ENCODE assay signal across 11 cellular contexts in genomic region chr1:219773775-219774174, GRCh38.
A peak's percentile ranks its signal among the peaks of the same experiment; 100 is the strongest.
DNase-seq lines count a peak whose midpoint lies in the region; ATAC-seq and TF ChIP-seq lines count a peak whose summit lies in the region.
"Had no signal": no experiment of that assay in that cellular context is flagged by ENCODE, and none has a peak within 500 bp of the region (broad histone marks: within the 10 kb centered on the region; RNA-seq: fewer than 3 reads in every experiment).

No MANE protein-coding gene starts in this region.

- no TSS peak for BruUV-seq in A673 (replicated peaks; lab: Mats Ljungman, UMichigan)

- H3K27ac ChIP-seq in ACC112 (ENCODE audit: low read depth, low read length) (no peak overlapping the region), A673 (ENCODE audit: low read depth, low read length, poor library complexity, severe bottlenecking) (no peak overlapping the region)
- H3K27ac ChIP-seq: neutrophil, thoracic aorta had no signal

- CTCF ChIA-PET in A673 (lab: Charles Lee) = no interaction called here

- no peak for TF ChIP-seq CTCF in A673 (conservative IDR thresholded peaks at IDR 0.05; ENCODE audit: low read depth, low read length)

- DNase-seq in activated CD4-positive, CD25-positive, alpha-beta regulatory T cell (lab: John Stamatoyannopoulos, UW) = no peak
- DNase-seq in islet precursor cell (no peak), A673 (ENCODE audit: low spot score) (no peak), NCI-H748 (lab: John Stamatoyannopoulos, UW; ENCODE audit: unreplicated experiment) (no peak)
- DNase-seq: NCI-H2029 treated with DMSO at 0.1 percent for 48 hours had no signal

- H3K4me1 ChIP-seq in ACC112 (ENCODE audit: control insufficient read depth, insufficient read depth, low read length, unreplicated experiment) (peaks cover 8% of the 10 kb centered on the region), A673 (ENCODE audit: insufficient read depth, low read length, poor library complexity, severe bottlenecking) (no peaks in the 10 kb centered on the region)

- H2AFZ ChIP-seq in ACC112 (ENCODE audit: low read length, unreplicated experiment) = no peak overlapping the region

- no peaks in the 10 kb centered on the region for H3K9me3 ChIP-seq in A673 (ENCODE audit: low read depth, low read length, poor library complexity, severe bottlenecking)
- H3K9me3 ChIP-seq: neutrophil, thoracic aorta had no signal

- peak; percentile 98 for ATAC-seq in GM19035 (IDR thresholded peaks at IDR 0.05; ENCODE audit: unreplicated experiment)
- peak; percentile 100 for ATAC-seq in HG02571 (IDR thresholded peaks at IDR 0.05; ENCODE audit: unreplicated experiment)
- ATAC-seq in HG03342 (IDR thresholded peaks at IDR 0.05; ENCODE audit: unreplicated experiment) = peak; percentile 100

- intact Hi-C loops in A673 (cut with micrococcal nuclease; ENCODE audit: unreplicated experiment) = no loop called here

- POLR2A ChIA-PET in A673 (lab: Charles Lee; ENCODE audit: low non-redundant PET) = no interaction called here

- no peaks in the 10 kb centered on the region for H3K27me3 ChIP-seq in ACC112 (ENCODE audit: insufficient read depth, low read length)
- no peaks in the 10 kb centered on the region for H3K27me3 ChIP-seq in A673 (replicated peaks; ENCODE audit: insufficient read depth, low read depth, low read length, poor library complexity)
- H3K27me3 ChIP-seq: neutrophil had no signal

- H3K4me3 ChIP-seq in ACC112 (ENCODE audit: low read depth, low read length) (peak overlapping the region; percentile 49; the same call in 1 of the 2 replicates), A673 (ENCODE audit: low read depth, low read length, poor library complexity, severe bottlenecking) (no peak overlapping the region)
- H3K4me3 ChIP-seq: thoracic aorta had no signal

- H3K36me3 ChIP-seq in ACC112 (ENCODE audit: insufficient read depth, low read length) = no peaks in the 10 kb centered on the region
- H3K36me3 ChIP-seq in A673 (ENCODE audit: insufficient read depth, low read length, poor library complexity, severe bottlenecking) = no peaks in the 10 kb centered on the region
- H3K36me3 ChIP-seq: neutrophil, thoracic aorta had no signal

- H3K79me2 ChIP-seq in ACC112 (ENCODE audit: control insufficient read depth, insufficient read depth, low read length, unreplicated experiment) = no peaks in the 10 kb centered on the region
